In genomic region chr10:72273410-72274212, GRCh38 we compare ENCODE assay signal across 1 cellular context.
TF ChIP-seq lines count a peak whose summit lies in the region.

A gene with protein sequence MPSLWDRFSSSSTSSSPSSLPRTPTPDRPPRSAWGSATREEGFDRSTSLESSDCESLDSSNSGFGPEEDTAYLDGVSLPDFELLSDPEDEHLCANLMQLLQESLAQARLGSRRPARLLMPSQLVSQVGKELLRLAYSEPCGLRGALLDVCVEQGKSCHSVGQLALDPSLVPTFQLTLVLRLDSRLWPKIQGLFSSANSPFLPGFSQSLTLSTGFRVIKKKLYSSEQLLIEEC (plus strand): TSS chr10:72273924. CDS start chr10:72274217, 293 bp downstream.

TF ChIP-seq in HepG2, 621 proteins besides CTCF, POLR2A, EP300 and RAD21 (continued from another document and continues in another):
- TF ChIP-seq, protein P1, sequence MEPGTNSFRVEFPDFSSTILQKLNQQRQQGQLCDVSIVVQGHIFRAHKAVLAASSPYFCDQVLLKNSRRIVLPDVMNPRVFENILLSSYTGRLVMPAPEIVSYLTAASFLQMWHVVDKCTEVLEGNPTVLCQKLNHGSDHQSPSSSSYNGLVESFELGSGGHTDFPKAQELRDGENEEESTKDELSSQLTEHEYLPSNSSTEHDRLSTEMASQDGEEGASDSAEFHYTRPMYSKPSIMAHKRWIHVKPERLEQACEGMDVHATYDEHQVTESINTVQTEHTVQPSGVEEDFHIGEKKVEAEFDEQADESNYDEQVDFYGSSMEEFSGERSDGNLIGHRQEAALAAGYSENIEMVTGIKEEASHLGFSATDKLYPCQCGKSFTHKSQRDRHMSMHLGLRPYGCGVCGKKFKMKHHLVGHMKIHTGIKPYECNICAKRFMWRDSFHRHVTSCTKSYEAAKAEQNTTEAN (CRISPR knock-in tag; conservative IDR thresholded peaks at IDR 0.05) = peak; percentile 71; the same call in 1 of the 2 replicates
- TF ChIP-seq, protein P2, sequence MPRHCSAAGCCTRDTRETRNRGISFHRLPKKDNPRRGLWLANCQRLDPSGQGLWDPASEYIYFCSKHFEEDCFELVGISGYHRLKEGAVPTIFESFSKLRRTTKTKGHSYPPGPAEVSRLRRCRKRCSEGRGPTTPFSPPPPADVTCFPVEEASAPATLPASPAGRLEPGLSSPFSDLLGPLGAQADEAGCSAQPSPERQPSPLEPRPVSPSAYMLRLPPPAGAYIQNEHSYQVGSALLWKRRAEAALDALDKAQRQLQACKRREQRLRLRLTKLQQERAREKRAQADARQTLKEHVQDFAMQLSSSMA (CRISPR knock-in tag; IDR thresholded peaks at IDR 0.05) = peak; percentile 92; the same call in 1 of the 2 replicates
- TF ChIP-seq, protein P3, sequence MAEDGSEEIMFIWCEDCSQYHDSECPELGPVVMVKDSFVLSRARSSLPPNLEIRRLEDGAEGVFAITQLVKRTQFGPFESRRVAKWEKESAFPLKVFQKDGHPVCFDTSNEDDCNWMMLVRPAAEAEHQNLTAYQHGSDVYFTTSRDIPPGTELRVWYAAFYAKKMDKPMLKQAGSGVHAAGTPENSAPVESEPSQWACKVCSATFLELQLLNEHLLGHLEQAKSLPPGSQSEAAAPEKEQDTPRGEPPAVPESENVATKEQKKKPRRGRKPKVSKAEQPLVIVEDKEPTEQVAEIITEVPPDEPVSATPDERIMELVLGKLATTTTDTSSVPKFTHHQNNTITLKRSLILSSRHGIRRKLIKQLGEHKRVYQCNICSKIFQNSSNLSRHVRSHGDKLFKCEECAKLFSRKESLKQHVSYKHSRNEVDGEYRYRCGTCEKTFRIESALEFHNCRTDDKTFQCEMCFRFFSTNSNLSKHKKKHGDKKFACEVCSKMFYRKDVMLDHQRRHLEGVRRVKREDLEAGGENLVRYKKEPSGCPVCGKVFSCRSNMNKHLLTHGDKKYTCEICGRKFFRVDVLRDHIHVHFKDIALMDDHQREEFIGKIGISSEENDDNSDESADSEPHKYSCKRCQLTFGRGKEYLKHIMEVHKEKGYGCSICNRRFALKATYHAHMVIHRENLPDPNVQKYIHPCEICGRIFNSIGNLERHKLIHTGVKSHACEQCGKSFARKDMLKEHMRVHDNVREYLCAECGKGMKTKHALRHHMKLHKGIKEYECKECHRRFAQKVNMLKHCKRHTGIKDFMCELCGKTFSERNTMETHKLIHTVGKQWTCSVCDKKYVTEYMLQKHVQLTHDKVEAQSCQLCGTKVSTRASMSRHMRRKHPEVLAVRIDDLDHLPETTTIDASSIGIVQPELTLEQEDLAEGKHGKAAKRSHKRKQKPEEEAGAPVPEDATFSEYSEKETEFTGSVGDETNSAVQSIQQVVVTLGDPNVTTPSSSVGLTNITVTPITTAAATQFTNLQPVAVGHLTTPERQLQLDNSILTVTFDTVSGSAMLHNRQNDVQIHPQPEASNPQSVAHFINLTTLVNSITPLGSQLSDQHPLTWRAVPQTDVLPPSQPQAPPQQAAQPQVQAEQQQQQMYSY (CRISPR knock-in tag; IDR thresholded peaks at IDR 0.05) = peak; percentile 66; the same call in 1 of the 2 replicates
- TF ChIP-seq, protein P4, sequence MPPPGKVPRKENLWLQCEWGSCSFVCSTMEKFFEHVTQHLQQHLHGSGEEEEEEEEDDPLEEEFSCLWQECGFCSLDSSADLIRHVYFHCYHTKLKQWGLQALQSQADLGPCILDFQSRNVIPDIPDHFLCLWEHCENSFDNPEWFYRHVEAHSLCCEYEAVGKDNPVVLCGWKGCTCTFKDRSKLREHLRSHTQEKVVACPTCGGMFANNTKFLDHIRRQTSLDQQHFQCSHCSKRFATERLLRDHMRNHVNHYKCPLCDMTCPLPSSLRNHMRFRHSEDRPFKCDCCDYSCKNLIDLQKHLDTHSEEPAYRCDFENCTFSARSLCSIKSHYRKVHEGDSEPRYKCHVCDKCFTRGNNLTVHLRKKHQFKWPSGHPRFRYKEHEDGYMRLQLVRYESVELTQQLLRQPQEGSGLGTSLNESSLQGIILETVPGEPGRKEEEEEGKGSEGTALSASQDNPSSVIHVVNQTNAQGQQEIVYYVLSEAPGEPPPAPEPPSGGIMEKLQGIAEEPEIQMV (CRISPR knock-in tag; IDR thresholded peaks at IDR 0.05; ENCODE audit: low read depth) = peak; percentile 67; the same call in 1 of the 2 replicates
- peak; percentile 81; the same call in 1 of the 2 replicates for TF ChIP-seq ARNT2 (CRISPR knock-in tag; IDR thresholded peaks at IDR 0.05; ENCODE audit: low read depth)
- TF ChIP-seq ZIK1 (CRISPR knock-in tag; IDR thresholded peaks at IDR 0.05; ENCODE audit: borderline replicate concordance, low read depth) = peak; percentile 60; the same call in 1 of the 2 replicates
- TF ChIP-seq RARA (CRISPR knock-in tag; IDR thresholded peaks at IDR 0.05) = peak; percentile 65
- TF ChIP-seq ZFP62 (CRISPR knock-in tag; IDR thresholded peaks at IDR 0.05) = peak; percentile 73; the same call in 1 of the 2 replicates
- TF ChIP-seq TP53 (CRISPR knock-in tag; conservative IDR thresholded peaks at IDR 0.05) = peak; percentile 86
- peak; percentile 84; the same call in 1 of the 2 replicates for TF ChIP-seq ARID4A (CRISPR knock-in tag; IDR thresholded peaks at IDR 0.05; ENCODE audit: borderline replicate concordance)
- peak; percentile 94 for TF ChIP-seq ZMAT3 (CRISPR knock-in tag; conservative IDR thresholded peaks at IDR 0.05)
- TF ChIP-seq ZNF558 (CRISPR knock-in tag; IDR thresholded peaks at IDR 0.05; ENCODE audit: borderline replicate concordance) = peak; percentile 90; the same call in 1 of the 2 replicates
- TF ChIP-seq, protein P5, sequence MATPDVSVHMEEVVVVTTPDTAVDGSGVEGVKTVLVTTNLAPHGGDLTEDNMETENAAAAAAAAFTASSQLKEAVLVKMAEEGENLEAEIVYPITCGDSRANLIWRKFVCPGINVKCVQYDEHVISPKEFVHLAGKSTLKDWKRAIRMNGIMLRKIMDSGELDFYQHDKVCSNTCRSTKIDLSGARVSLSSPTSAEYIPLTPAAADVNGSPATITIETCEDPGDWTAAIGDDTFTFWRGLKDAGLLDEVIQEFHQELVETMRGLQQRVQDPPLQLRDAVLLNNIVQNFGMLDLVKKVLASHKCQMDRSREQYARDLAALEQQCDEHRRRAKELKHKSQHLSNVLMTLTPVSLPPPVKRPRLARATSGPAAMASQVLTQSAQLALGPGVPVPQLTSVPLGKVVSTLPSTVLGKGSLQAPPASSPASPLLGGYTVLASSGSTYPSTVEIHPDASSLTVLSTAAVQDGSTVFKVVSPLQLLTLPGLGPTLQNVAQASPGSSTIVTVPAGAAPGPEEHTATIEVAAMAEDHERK (CRISPR knock-in tag; IDR thresholded peaks at IDR 0.05; ENCODE audit: low read depth) = no peak
- TF ChIP-seq ADNP (CRISPR knock-in tag; IDR thresholded peaks at IDR 0.05) = 0 out of 2 replicates have a peak, but pooled peaks have one; percentile 18
- TF ChIP-seq, protein P6, sequence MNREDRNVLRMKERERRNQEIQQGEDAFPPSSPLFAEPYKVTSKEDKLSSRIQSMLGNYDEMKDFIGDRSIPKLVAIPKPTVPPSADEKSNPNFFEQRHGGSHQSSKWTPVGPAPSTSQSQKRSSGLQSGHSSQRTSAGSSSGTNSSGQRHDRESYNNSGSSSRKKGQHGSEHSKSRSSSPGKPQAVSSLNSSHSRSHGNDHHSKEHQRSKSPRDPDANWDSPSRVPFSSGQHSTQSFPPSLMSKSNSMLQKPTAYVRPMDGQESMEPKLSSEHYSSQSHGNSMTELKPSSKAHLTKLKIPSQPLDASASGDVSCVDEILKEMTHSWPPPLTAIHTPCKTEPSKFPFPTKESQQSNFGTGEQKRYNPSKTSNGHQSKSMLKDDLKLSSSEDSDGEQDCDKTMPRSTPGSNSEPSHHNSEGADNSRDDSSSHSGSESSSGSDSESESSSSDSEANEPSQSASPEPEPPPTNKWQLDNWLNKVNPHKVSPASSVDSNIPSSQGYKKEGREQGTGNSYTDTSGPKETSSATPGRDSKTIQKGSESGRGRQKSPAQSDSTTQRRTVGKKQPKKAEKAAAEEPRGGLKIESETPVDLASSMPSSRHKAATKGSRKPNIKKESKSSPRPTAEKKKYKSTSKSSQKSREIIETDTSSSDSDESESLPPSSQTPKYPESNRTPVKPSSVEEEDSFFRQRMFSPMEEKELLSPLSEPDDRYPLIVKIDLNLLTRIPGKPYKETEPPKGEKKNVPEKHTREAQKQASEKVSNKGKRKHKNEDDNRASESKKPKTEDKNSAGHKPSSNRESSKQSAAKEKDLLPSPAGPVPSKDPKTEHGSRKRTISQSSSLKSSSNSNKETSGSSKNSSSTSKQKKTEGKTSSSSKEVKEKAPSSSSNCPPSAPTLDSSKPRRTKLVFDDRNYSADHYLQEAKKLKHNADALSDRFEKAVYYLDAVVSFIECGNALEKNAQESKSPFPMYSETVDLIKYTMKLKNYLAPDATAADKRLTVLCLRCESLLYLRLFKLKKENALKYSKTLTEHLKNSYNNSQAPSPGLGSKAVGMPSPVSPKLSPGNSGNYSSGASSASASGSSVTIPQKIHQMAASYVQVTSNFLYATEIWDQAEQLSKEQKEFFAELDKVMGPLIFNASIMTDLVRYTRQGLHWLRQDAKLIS (CRISPR knock-in tag; IDR thresholded peaks at IDR 0.05) = peak; percentile 92; the same call in 1 of the 2 replicates
- TF ChIP-seq CREB1 (IDR thresholded peaks at IDR 0.05) = peak; percentile 72
- peak; percentile 9 for TF ChIP-seq CREB1 (CRISPR knock-in tag; IDR thresholded peaks at IDR 0.05)
- TF ChIP-seq, protein P7, sequence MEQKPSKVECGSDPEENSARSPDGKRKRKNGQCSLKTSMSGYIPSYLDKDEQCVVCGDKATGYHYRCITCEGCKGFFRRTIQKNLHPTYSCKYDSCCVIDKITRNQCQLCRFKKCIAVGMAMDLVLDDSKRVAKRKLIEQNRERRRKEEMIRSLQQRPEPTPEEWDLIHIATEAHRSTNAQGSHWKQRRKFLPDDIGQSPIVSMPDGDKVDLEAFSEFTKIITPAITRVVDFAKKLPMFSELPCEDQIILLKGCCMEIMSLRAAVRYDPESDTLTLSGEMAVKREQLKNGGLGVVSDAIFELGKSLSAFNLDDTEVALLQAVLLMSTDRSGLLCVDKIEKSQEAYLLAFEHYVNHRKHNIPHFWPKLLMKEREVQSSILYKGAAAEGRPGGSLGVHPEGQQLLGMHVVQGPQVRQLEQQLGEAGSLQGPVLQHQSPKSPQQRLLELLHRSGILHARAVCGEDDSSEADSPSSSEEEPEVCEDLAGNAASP (CRISPR knock-in tag; IDR thresholded peaks at IDR 0.05; ENCODE audit: borderline replicate concordance) = peak; percentile 82
- TF ChIP-seq ZNF674 (CRISPR knock-in tag; IDR thresholded peaks at IDR 0.05; ENCODE audit: low read depth) = 0 out of 2 replicates have a peak, but pooled peaks have one; percentile 87
- TF ChIP-seq RERE (CRISPR knock-in tag; IDR thresholded peaks at IDR 0.05; ENCODE audit: low read depth) = peak; percentile 74
- TF ChIP-seq ZNF788 (CRISPR knock-in tag; IDR thresholded peaks at IDR 0.05; ENCODE audit: borderline replicate concordance) = peak; percentile 97
- peak; percentile 80 for TF ChIP-seq KDM2A (CRISPR knock-in tag; IDR thresholded peaks at IDR 0.05; ENCODE audit: borderline replicate concordance, low read depth)
